In the genomic region with DNA sequence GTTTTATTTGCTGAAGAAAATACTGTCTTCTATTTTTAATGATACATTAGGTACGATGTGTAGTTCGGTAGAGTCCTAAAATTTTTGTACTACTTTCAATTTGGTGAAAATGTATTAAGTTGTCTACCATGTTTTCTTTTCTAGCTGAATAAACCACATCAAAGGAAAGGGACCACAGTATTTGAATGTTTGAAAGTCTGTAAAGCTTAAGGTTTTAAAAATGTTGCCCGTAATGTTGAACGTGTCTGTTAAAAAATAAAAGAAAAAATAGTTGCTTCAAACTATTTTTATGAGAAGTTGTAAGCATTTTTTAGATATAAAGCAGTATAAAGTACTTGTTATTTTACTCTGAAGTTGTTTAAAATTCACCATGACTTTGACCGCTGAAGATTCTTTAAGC, we compare ENCODE assay signal across 16 cellular contexts. TPM values are rescaled to one million over a fixed set of nuclear protein-coding genes. Genes with fewer than 3 reads are reported as not detected.
DNase-seq lines count a peak whose midpoint lies in the region; ATAC-seq and TF ChIP-seq lines count a peak whose summit lies in the region.
"Had no signal": no experiment of that assay in that cellular context is flagged by ENCODE, and none has a peak within 500 bp of the region (broad histone marks: within the 10 kb centered on the region; RNA-seq: fewer than 3 reads in every experiment).

No MANE protein-coding gene starts in this region.

- H3K27ac ChIP-seq in CD4-positive, CD25-positive, alpha-beta regulatory T cell (ENCODE audit: insufficient read depth, low read length, poor library complexity, severe bottlenecking): peak overlapping the region; percentile 15
- H3K27ac ChIP-seq in DOHH2 (ENCODE audit: low read depth, low read length): no peak overlapping the region
- H3K27ac ChIP-seq in right cardiac atrium (ENCODE audit: low read length): no peak overlapping the region
- H3K27ac ChIP-seq: C4-2B, thoracic aorta had no signal

- no peaks in the 10 kb centered on the region for H3K9me3 ChIP-seq in CD4-positive, CD25-positive, alpha-beta regulatory T cell (ENCODE audit: control insufficient read depth in 2 of 2, low read length in 2 of 2)
- H3K9me3 ChIP-seq in DOHH2 (ENCODE audit: control insufficient read depth, insufficient read depth, low read length): no peaks in the 10 kb centered on the region
- H3K9me3 ChIP-seq in right cardiac atrium (ENCODE audit: control insufficient read depth, low read length): no peaks in the 10 kb centered on the region
- H3K9me3 ChIP-seq: thoracic aorta had no signal

- peak overlapping the region; percentile 96 for H3K4me3 ChIP-seq in CD4-positive, CD25-positive, alpha-beta regulatory T cell (ENCODE audit: low read depth, low read length)
- peak overlapping the region; percentile 96; the same call in 1 of the 2 replicates for H3K4me3 ChIP-seq in DOHH2 (ENCODE audit: low read length)
- H3K4me3 ChIP-seq in right cardiac atrium (ENCODE audit: low read length): no peak overlapping the region
- H3K4me3 ChIP-seq: GM23338, thoracic aorta had no signal

- peaks cover 27% of the 10 kb centered on the region for H3F3A ChIP-seq in DOHH2 (ENCODE audit: control insufficient read depth, insufficient read depth)

- ATAC-seq in CD4-positive, CD25-positive, alpha-beta regulatory T cell (ENCODE audit: low read depth in 2 of 2): no peak
- no peak for ATAC-seq in activated CD8-positive, alpha-beta T cell treated with anti-CD3 and anti-CD28 coated beads, Interleukin-2, amount 10 ng/mL, durations not matched to agents 7 days and 5 days
- ATAC-seq in right cardiac atrium: no peak
- ATAC-seq in GM19397 (IDR thresholded peaks at IDR 0.05; ENCODE audit: unreplicated experiment): no peak
- ATAC-seq: GM23338 had no signal

- 93% methylated on average over 5 of the region's 5 CpGs for WGBS in right cardiac atrium

- H3K27me3 Mint-ChIP-seq in CD4-positive, CD25-positive, alpha-beta regulatory T cell: no peaks in the 10 kb centered on the region
- H3K27me3 Mint-ChIP-seq in activated CD8-positive, alpha-beta T cell treated with anti-CD3 and anti-CD28 coated beads, Interleukin-2, amount 10 ng/mL, durations not matched to agents 7 days and 5 days (ENCODE audit: low read depth): no peaks in the 10 kb centered on the region
- H3K27me3 Mint-ChIP-seq in immature natural killer cell (ENCODE audit: low read depth in 3 of 3): peaks cover 5 to 11% (median 8%) of the 10 kb centered on the region in 3 donors
- H3K27me3 Mint-ChIP-seq: naive B cell had no signal

- peak overlapping the region; percentile 77 to 99 (median 98) for H3K4me3 Mint-ChIP-seq in CD4-positive, CD25-positive, alpha-beta regulatory T cell
- peak overlapping the region; percentile 94 for H3K4me3 Mint-ChIP-seq in activated CD8-positive, alpha-beta T cell treated with anti-CD3 and anti-CD28 coated beads, Interleukin-2, amount 10 ng/mL, durations not matched to agents 7 days and 5 days
- H3K4me3 Mint-ChIP-seq in immature natural killer cell: peak overlapping the region in 2 of 5 donors; percentile 12 to 15

- POLR2A ChIA-PET in activated CD8-positive, alpha-beta T cell treated with anti-CD3 and anti-CD28 coated beads, Interleukin-2, amount 10 ng/mL, durations not matched to agents 7 days and 5 days (lab: Charles Lee): no interaction called here

- no peak for TF ChIP-seq CTCF in DOHH2 (IDR thresholded peaks at IDR 0.05; ENCODE audit: low read depth, low read length, poor library complexity, severe bottlenecking)

- no peaks in the 10 kb centered on the region for H3K9me2 ChIP-seq in DOHH2 (replicated peaks; ENCODE audit: control insufficient read depth, low read length)

- DNase-seq in CD4-positive, CD25-positive, alpha-beta regulatory T cell: peak in 2 of 3 donors; percentile 51 to 59
- no peak for DNase-seq in activated CD8-positive, alpha-beta T cell treated with anti-CD3 and anti-CD28 coated beads, Interleukin-2, amount 10 ng/mL, durations not matched to agents 7 days and 5 days
- DNase-seq in immature natural killer cell (no peak), right cardiac atrium (no peak)
- no peak for DNase-seq in effector CD4-positive, alpha-beta T cell
- DNase-seq: activated CD4-positive, alpha-beta T cell treated with anti-CD3 and anti-CD28 coated beads, Interleukin-2, amount 50 U/mL, for 48 hours; cerebellar nuclear complex; naive B cell; NCI-H187 treated with DMSO at 0.1 percent for 48 hours; NCI-H510A treated with DMSO at 0.1 percent for 48 hours; retina had no signal

- no peaks in the 10 kb centered on the region for H3K27me3 ChIP-seq in CD4-positive, CD25-positive, alpha-beta regulatory T cell (ENCODE audit: control insufficient read depth, insufficient read depth, low read length)
- H3K27me3 ChIP-seq in DOHH2 (ENCODE audit: control insufficient read depth, low read length) (no peaks in the 10 kb centered on the region), right cardiac atrium (ENCODE audit: control insufficient read depth, insufficient read depth) (no peaks in the 10 kb centered on the region)

- intact Hi-C loops in right cardiac atrium (cut with DNase I): no loop called here

- H3K4me2 ChIP-seq in DOHH2 (ENCODE audit: low read length): peak overlapping the region; percentile 66
- H3K4me2 ChIP-seq: GM23338 had no signal

- H3K9me3 Mint-ChIP-seq in CD4-positive, CD25-positive, alpha-beta regulatory T cell: no peaks in the 10 kb centered on the region
- no peaks in the 10 kb centered on the region for H3K9me3 Mint-ChIP-seq in activated CD8-positive, alpha-beta T cell treated with anti-CD3 and anti-CD28 coated beads, Interleukin-2, amount 10 ng/mL, durations not matched to agents 7 days and 5 days (ENCODE audit: insufficient read depth)
- no peaks in the 10 kb centered on the region for H3K9me3 Mint-ChIP-seq in immature natural killer cell
- H3K9me3 Mint-ChIP-seq: GM23338, naive B cell had no signal

- H3K4me1 Mint-ChIP-seq in CD4-positive, CD25-positive, alpha-beta regulatory T cell: peaks cover 14 to 72% (median 49%) of the 10 kb centered on the region in 4 donors
- peaks cover 48% of the 10 kb centered on the region for H3K4me1 Mint-ChIP-seq in activated CD8-positive, alpha-beta T cell treated with anti-CD3 and anti-CD28 coated beads, Interleukin-2, amount 10 ng/mL, durations not matched to agents 7 days and 5 days (ENCODE audit: low read depth)
- peaks cover 53 to 66% of the 10 kb centered on the region in 2 donors for H3K4me1 Mint-ChIP-seq in immature natural killer cell

- peaks cover 49% of the 10 kb centered on the region for H3K4me1 ChIP-seq in CD4-positive, CD25-positive, alpha-beta regulatory T cell (ENCODE audit: control insufficient read depth, insufficient read depth, low read length, poor library complexity, severe bottlenecking)
- H3K4me1 ChIP-seq in DOHH2 (ENCODE audit: control insufficient read depth, low read length): peaks cover 34% of the 10 kb centered on the region
- peaks cover 3% of the 10 kb centered on the region for H3K4me1 ChIP-seq in right cardiac atrium (ENCODE audit: control insufficient read depth, insufficient read depth, low read length)

- peaks cover 50% of the 10 kb centered on the region for H3K36me3 ChIP-seq in CD4-positive, CD25-positive, alpha-beta regulatory T cell (ENCODE audit: control insufficient read depth, insufficient read depth, low read length)
- peaks cover 67% of the 10 kb centered on the region for H3K36me3 ChIP-seq in DOHH2 (ENCODE audit: control insufficient read depth, low read length)

- peaks cover 30% of the 10 kb centered on the region for H3K36me3 Mint-ChIP-seq in CD4-positive, CD25-positive, alpha-beta regulatory T cell
- H3K36me3 Mint-ChIP-seq in activated CD8-positive, alpha-beta T cell treated with anti-CD3 and anti-CD28 coated beads, Interleukin-2, amount 10 ng/mL, durations not matched to agents 7 days and 5 days (ENCODE audit: low read depth): peaks cover 59% of the 10 kb centered on the region
- H3K36me3 Mint-ChIP-seq in immature natural killer cell: peaks cover 0 to 23% (median 18%) of the 10 kb centered on the region in 3 donors

- peaks cover 58% of the 10 kb centered on the region for H3K79me2 ChIP-seq in DOHH2 (ENCODE audit: control insufficient read depth, low read length)

- H3K27ac Mint-ChIP-seq in CD4-positive, CD25-positive, alpha-beta regulatory T cell: peak overlapping the region in 2 of 3 donors; percentile 36 to 45
- H3K27ac Mint-ChIP-seq in activated CD8-positive, alpha-beta T cell treated with anti-CD3 and anti-CD28 coated beads, Interleukin-2, amount 10 ng/mL, durations not matched to agents 7 days and 5 days: no peak overlapping the region
- H3K27ac Mint-ChIP-seq in immature natural killer cell: peak overlapping the region in 5 of 6 donors; percentile 14 to 96 (median 82)
- H3K27ac Mint-ChIP-seq: GM23338 had no signal

- CTCF ChIA-PET in activated CD8-positive, alpha-beta T cell treated with anti-CD3 and anti-CD28 coated beads, Interleukin-2, amount 10 ng/mL, durations not matched to agents 7 days and 5 days (lab: Charles Lee): interaction anchor here (1.1 to 1.3 kb wide), 3 partner anchors 17 to 272 kb away, joined by 3 read pairs; no protein-coding TSS in a partner anchor

- H4K20me1 ChIP-seq in DOHH2 (ENCODE audit: control insufficient read depth, insufficient read depth, low read depth, low read length): peaks cover 30% of the 10 kb centered on the region

RNA-seq across cellular contexts. Expression of a gene that starts 3.2 kb away (rescaled TPM):
- 32.5 TPM for total RNA-seq in CD4-positive, CD25-positive, alpha-beta regulatory T cell
- polyA plus RNA-seq in CD4-positive, CD25-positive, alpha-beta regulatory T cell: 10 to 100 TPM; 23.0 to 46.4 (median 36.1) TPM
- 10 to 100 TPM; 27.6 to 30.2 TPM for total RNA-seq in activated CD8-positive, alpha-beta T cell treated with anti-CD3 and anti-CD28 coated beads, Interleukin-2, amount 10 ng/mL, durations not matched to agents 7 days and 5 days
- polyA plus RNA-seq in immature natural killer cell (10 to 100 TPM; 10.7 to 41.3 (median 28.8) TPM), right cardiac atrium (8.7 TPM)
- total RNA-seq in right cardiac atrium: 10 to 100 TPM; 10.1 to 13.1 (median 11.5) TPM

RNA-seq across cellular contexts. Expression of a gene that starts 57.2 kb away (rescaled TPM):
- total RNA-seq in CD4-positive, CD25-positive, alpha-beta regulatory T cell: 14.6 TPM
- 10 to 100 TPM in 3 of 4 donors, 1 to 10 TPM in 1; 9.1 to 17.2 (median 12.5) TPM for polyA plus RNA-seq in CD4-positive, CD25-positive, alpha-beta regulatory T cell
- 10 to 100 TPM; 15.3 to 15.4 TPM for total RNA-seq in activated CD8-positive, alpha-beta T cell treated with anti-CD3 and anti-CD28 coated beads, Interleukin-2, amount 10 ng/mL, durations not matched to agents 7 days and 5 days
- polyA plus RNA-seq in immature natural killer cell: 10 to 100 TPM in 1 of 3 donors, 1 to 10 TPM in 2; 8.4 to 10.2 (median 9.7) TPM
- total RNA-seq in right cardiac atrium: 10 to 100 TPM in 1 of 4 donors, 1 to 10 TPM in 3; 5.4 to 10.5 (median 7.2) TPM
- 10.1 TPM for polyA plus RNA-seq in right cardiac atrium

Comparison
In these comparisons a context has a peak if more than half of its experiments do, and no peak if none do; other contexts are left out.
1. DNase-seq: peak in CD4-positive, CD25-positive, alpha-beta regulatory T cell (2 of 3); none in activated CD8-positive, alpha-beta T cell treated with anti-CD3 and anti-CD28 coated beads, Interleukin-2, amount 10 ng/mL, durations not matched to agents 7 days and 5 days (single experiment), immature natural killer cell (0 of 3), effector CD4-positive, alpha-beta T cell (single experiment) and right cardiac atrium (0 of 3).